ENCODE assay signal across 8 cellular contexts in the genomic region with DNA sequence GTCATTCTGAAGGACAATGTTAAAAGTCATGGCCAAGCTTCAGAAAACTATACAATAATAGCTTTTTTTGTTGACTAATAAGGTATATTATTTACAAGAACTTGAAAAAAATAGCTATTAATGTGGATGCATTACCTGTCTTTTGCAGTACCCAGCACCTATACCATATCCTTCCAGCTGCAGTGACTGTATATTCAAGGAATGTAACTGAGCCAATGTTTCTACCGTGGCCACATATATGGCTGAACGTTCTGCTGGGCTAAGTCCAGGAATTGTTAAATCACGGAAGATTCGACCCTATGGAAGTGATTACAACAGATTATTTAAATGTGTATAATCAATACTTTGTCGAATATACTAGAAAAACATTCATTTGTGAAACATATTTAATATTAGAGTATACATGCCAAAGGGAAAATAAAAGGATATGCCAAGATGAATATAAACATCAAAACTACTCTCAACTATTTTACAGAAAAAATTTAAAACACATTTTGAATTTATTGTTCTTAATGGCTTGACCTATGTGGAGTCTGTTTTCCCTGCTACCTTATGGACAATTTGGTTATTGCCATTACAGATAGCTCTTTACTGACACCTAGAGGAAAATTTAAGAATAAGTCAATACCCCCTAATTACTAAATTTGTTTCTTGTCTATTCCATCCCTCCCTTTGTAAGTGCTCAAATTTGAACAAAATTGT. TPM values are rescaled to one million over a fixed set of nuclear protein-coding genes. Genes with fewer than 3 reads are reported as not detected.
DNase-seq lines count a peak whose midpoint lies in the region; ATAC-seq and TF ChIP-seq lines count a peak whose summit lies in the region.

No MANE protein-coding gene starts in this region.

- H4K20me1 ChIP-seq in IMR-90 (ENCODE audit: insufficient read depth, low read length), result no peaks in the 10 kb centered on the region

- dilution Hi-C loops in IMR-90 (cut with HindIII; ENCODE audit: low sequenced_read_pairs, unreplicated experiment), result loop anchor here (25.0 kb wide), 1 partner anchor 105 kb away; no protein-coding TSS in a partner anchor

- peak overlapping the region in 1 of 2 experiments; percentile 54; a peak in 1 of 4 replicates for H4K8ac ChIP-seq in IMR-90 (ENCODE audit: low read depth in 2 of 2, low read length in 2 of 2)

- no peak overlapping the region for H3K4me3 Mint-ChIP-seq in effector memory CD8-positive, alpha-beta T cell
- H3K4me3 Mint-ChIP-seq in mesothelial cell of epicardium, result no peak overlapping the region

- in situ Hi-C loops in IMR-90 (cut with MboI; ENCODE audit: low sequenced_read_pairs), result loop anchor here (25.0 kb wide), 1 partner anchor 380 kb away; no protein-coding TSS in a partner anchor

- H3K9me1 ChIP-seq in IMR-90 (ENCODE audit: insufficient read depth, low read length), result no peaks in the 10 kb centered on the region; the same call in 1 of the 2 replicates

- CTCF ChIA-PET in IMR-90 (lab: Yijun Ruan, JAX), result interaction anchor here (0.6 to 3.6 kb wide), 12 partner anchors 10 to 243 kb away, joined by 3 to 27 read pairs (median 3); a partner anchor contains a TSS

- H3K4ac ChIP-seq in IMR-90 (ENCODE audit: low read depth, low read length), result peak overlapping the region; percentile 65

- no peak overlapping the region for H3K4me2 ChIP-seq in IMR-90 (ENCODE audit: low read depth, low read length)

- peak overlapping the region; percentile 81 for H3K14ac ChIP-seq in IMR-90 (replicated peaks; ENCODE audit: low read depth, low read length)

- peak overlapping the region; percentile 67 for H2BK5ac ChIP-seq in IMR-90 (ENCODE audit: low read depth, low read length, poor library complexity, severe bottlenecking)

- POLR2A ChIA-PET in IMR-90 (lab: Charles Lee; ENCODE audit: unreplicated experiment), result no interaction called here

- H2AK5ac ChIP-seq in IMR-90 (ENCODE audit: low read depth, low read length), result peak overlapping the region; percentile 91; the same call in 1 of the 2 replicates

- no peak overlapping the region for H3K27ac ChIP-seq in IMR-90 (ENCODE audit: insufficient read depth, low read length)

- no peak overlapping the region for H3K4me3 ChIP-seq in IMR-90 (ENCODE audit: insufficient read depth, low read depth, low read length)

- DNase-seq in DMS79 treated with DMSO at 0.1 percent for 48 hours (lab: John Stamatoyannopoulos, UW) (peak; percentile 60), IMR-90 (peak; percentile 67), OCI-M1 (lab: John Stamatoyannopoulos, UW) (peak; percentile 73), mesothelial cell of epicardium (ENCODE audit: low spot score in 2 of 2, unreplicated experiment in 2 of 2) (no peak), NK-92 (lab: John Stamatoyannopoulos, UW; ENCODE audit: unreplicated experiment) (no peak)
- DNase-seq in effector memory CD8-positive, alpha-beta T cell, result no peak

- peak overlapping the region; percentile 75; the same call in 1 of the 2 replicates for H2BK120ac ChIP-seq in IMR-90 (ENCODE audit: low read depth, low read length)

- peaks cover 23% of the 10 kb centered on the region for H3K36me3 Mint-ChIP-seq in effector memory CD8-positive, alpha-beta T cell (ENCODE audit: insufficient read depth)
- peaks cover 3% of the 10 kb centered on the region for H3K36me3 Mint-ChIP-seq in mesothelial cell of epicardium

- peaks cover 0 to 5% of the 10 kb centered on the region in 2 experiments; a peak in 1 of 4 replicates for H3K79me1 ChIP-seq in IMR-90 (ENCODE audit: low read depth in 1 of 2, low read length in 2 of 2)

- 0 out of 2 replicates have a peak, but pooled peaks have one; percentile 29 for TF ChIP-seq POLR2A in IMR-90 (IDR thresholded peaks at IDR 0.05; ENCODE audit: low read depth, low read length)

- no peak overlapping the region for H3K23ac ChIP-seq in IMR-90 (ENCODE audit: low read depth, low read length)

- no peak overlapping the region for H2AK9ac ChIP-seq in IMR-90 (replicated peaks; ENCODE audit: low read depth, low read length, poor library complexity)

- H2BK20ac ChIP-seq in IMR-90 (ENCODE audit: low read depth, low read length), result peak overlapping the region; percentile 91

- peak overlapping the region; percentile 55; the same call in 1 of the 2 replicates for H3K18ac ChIP-seq in IMR-90 (ENCODE audit: low read depth, low read length)

- H3K27ac Mint-ChIP-seq in effector memory CD8-positive, alpha-beta T cell, result no peak overlapping the region
- H3K27ac Mint-ChIP-seq in mesothelial cell of epicardium, result no peak overlapping the region

- H3K36me3 ChIP-seq in IMR-90 (ENCODE audit: control insufficient read depth, insufficient read depth, low read length), result peaks cover 3% of the 10 kb centered on the region; the same call in 1 of the 2 replicates

- peak overlapping the region; percentile 80; the same call in 2 of the 3 replicates for H2BK15ac ChIP-seq in IMR-90 (ENCODE audit: low read depth, low read length)

- H3K9ac ChIP-seq in IMR-90 (ENCODE audit: low read depth, low read length), result no peak overlapping the region

- H3K4me1 ChIP-seq in IMR-90 (ENCODE audit: control insufficient read depth, insufficient read depth, low read length), result peaks cover 9% of the 10 kb centered on the region

- no peaks in the 10 kb centered on the region for H3K9me3 ChIP-seq in IMR-90 (ENCODE audit: control insufficient read depth, insufficient read depth, low read length)

- no TSS peak for BruUV-seq in IMR-90 (replicated peaks; lab: Mats Ljungman, UMichigan)

- peak overlapping the region; percentile 85 for H4K91ac ChIP-seq in IMR-90 (ENCODE audit: insufficient read depth, low read depth, low read length)

- intact Hi-C loops in IMR-90 (cut with micrococcal nuclease), result loop anchor here (1.0 to 5.0 kb wide), 3 partner anchors 106 to 385 kb away; no protein-coding TSS in a partner anchor

- H2AFZ ChIP-seq in IMR-90 (replicated peaks; ENCODE audit: low read length, poor library complexity), result no peak overlapping the region

- no peak overlapping the region for H4K5ac ChIP-seq in IMR-90 (ENCODE audit: low read depth, low read length)

- H3K4me1 Mint-ChIP-seq in effector memory CD8-positive, alpha-beta T cell (ENCODE audit: low read depth in 2 of 2), result peaks cover 0 to 7% of the 10 kb centered on the region in 2 donors
- no peaks in the 10 kb centered on the region for H3K4me1 Mint-ChIP-seq in mesothelial cell of epicardium

- peak; percentile 86 for TF ChIP-seq RAD21 in IMR-90 (IDR thresholded peaks at IDR 0.05; ENCODE audit: low read length)

- no peaks in the 10 kb centered on the region for H3K27me3 ChIP-seq in IMR-90 (ENCODE audit: control insufficient read depth, insufficient read depth, low read length)

- TF ChIP-seq CTCF in IMR-90 (conservative IDR thresholded peaks at IDR 0.05; ENCODE audit: low read depth, low read length), result peak; percentile 86
- TF ChIP-seq CTCF in mesothelial cell of epicardium (IDR thresholded peaks at IDR 0.05; ENCODE audit: unreplicated experiment), result peak; percentile 72

- ATAC-seq in IMR-90 (ENCODE audit: low read depth) (peak; percentile 72), HG03039 (IDR thresholded peaks at IDR 0.05; ENCODE audit: unreplicated experiment) (no peak), HG03520 (IDR thresholded peaks at IDR 0.05; ENCODE audit: unreplicated experiment) (no peak)
- ATAC-seq in effector memory CD8-positive, alpha-beta T cell (replicated peaks), result peak; percentile 68

- H3K27me3 Mint-ChIP-seq in effector memory CD8-positive, alpha-beta T cell, result no peaks in the 10 kb centered on the region
- no peaks in the 10 kb centered on the region for H3K27me3 Mint-ChIP-seq in mesothelial cell of epicardium (ENCODE audit: low read depth)

- WGBS in IMR-90 (ENCODE audit: extremely low coverage in 2 of 2, insufficient read length in 1 of 2), 2 experiments, result no CpG with 5 or more reads among the region's 5 CpGs

- H3K56ac ChIP-seq in IMR-90 (ENCODE audit: extremely low read depth, insufficient read depth, low read length), result no peak overlapping the region

- no peaks in the 10 kb centered on the region for H3K9me3 Mint-ChIP-seq in effector memory CD8-positive, alpha-beta T cell
- no peaks in the 10 kb centered on the region for H3K9me3 Mint-ChIP-seq in mesothelial cell of epicardium

TF ChIP-seq in IMR-90, 13 proteins besides CTCF, POLR2A, EP300 and RAD21:
- no peak for TF ChIP-seq FOS (IDR thresholded peaks at IDR 0.05; ENCODE audit: low read depth, low read length)
- peak; percentile 86 for TF ChIP-seq SMC3 (IDR thresholded peaks at IDR 0.05; ENCODE audit: low read depth, low read length)
TF ChIP-seq in IMR-90: peak in this region for 1.

RNA-seq across cellular contexts. Expression of a gene that starts 17.6 kb away (rescaled TPM):
- total RNA-seq in IMR-90 (2012; rRNA removed) (18.8 and 27.8 TPM in 2 replicates), mesothelial cell of epicardium (20.3 to 21.8 TPM (median 21.4 TPM) in 3 replicates)
- 12.8 and 16.0 TPM in 2 replicates for polyA plus RNA-seq in IMR-90 (2012; rRNA removed)
- polyA plus RNA-seq in IMR-90 (2012; cell fraction: cytosol; rRNA removed), result 2.4 and 3.2 TPM in 2 replicates
- 55.6 and 142 TPM in 2 replicates for polyA plus RNA-seq in IMR-90 (2012; cell fraction: nucleus; rRNA removed; ENCODE audit: low replicate concordance)

RNA-seq across cellular contexts. Expression of a gene that starts 18.1 kb away (rescaled TPM):
- total RNA-seq in IMR-90 (2012; rRNA removed), result 20.3 and 38.6 TPM in 2 replicates
- polyA plus RNA-seq in IMR-90 (2012; rRNA removed), result 30.4 and 43.1 TPM in 2 replicates
- polyA plus RNA-seq in IMR-90 (2012; cell fraction: cytosol; rRNA removed), result 43.2 and 60.2 TPM in 2 replicates
- polyA plus RNA-seq in IMR-90 (2012; cell fraction: nucleus; rRNA removed; ENCODE audit: low replicate concordance), result 37.7 and 52.9 TPM in 2 replicates
- total RNA-seq in mesothelial cell of epicardium, result 37.4 to 42.2 TPM (median 37.9 TPM) in 3 replicates

RNA-seq across cellular contexts. Expression of a gene that starts 44.9 kb away (rescaled TPM):
- 0.18 TPM in 1 of 2 replicates, not detected in the other for total RNA-seq in IMR-90 (2012; rRNA removed)
- not detected in 2 replicates for polyA plus RNA-seq in IMR-90 (2012; rRNA removed)
- polyA plus RNA-seq in IMR-90 (2012; cell fraction: cytosol; rRNA removed), result not detected in 2 replicates
- 0.15 TPM in 1 of 2 replicates, not detected in the other for polyA plus RNA-seq in IMR-90 (2012; cell fraction: nucleus; rRNA removed; ENCODE audit: low replicate concordance)
- 0.13 TPM in 2 of 3 replicates, not detected in the other for total RNA-seq in mesothelial cell of epicardium

Comparison
In these comparisons a context has a peak if more than half of its experiments do, and no peak if none do; other contexts are left out.
1. DNase-seq: peak in DMS79 treated with DMSO at 0.1 percent for 48 hours (single experiment), IMR-90 (single experiment) and OCI-M1 (single experiment); none in effector memory CD8-positive, alpha-beta T cell (0 of 3), mesothelial cell of epicardium (0 of 2) and NK-92 (single experiment).
2. ATAC-seq: peak in IMR-90 (single experiment) and effector memory CD8-positive, alpha-beta T cell (single experiment); none in HG03039 (single experiment) and HG03520 (single experiment).